Comparison of ENCODE assay signal across 30 cellular contexts in genomic region chrX:115571712-115572111, GRCh38. TPM values are rescaled to one million over a fixed set of nuclear protein-coding genes. Genes with fewer than 3 reads are reported as not detected.
DNase-seq lines count a peak whose midpoint lies in the region; ATAC-seq and TF ChIP-seq lines count a peak whose summit lies in the region.
"Had no signal": no experiment of that assay in that cellular context is flagged by ENCODE, and none has a peak within 500 bp of the region (broad histone marks: within the 10 kb centered on the region; RNA-seq: fewer than 3 reads in every experiment).

No MANE protein-coding gene starts in this region.

- H3K4me1 ChIP-seq in left ventricle myocardium inferior: peaks cover 30% of the 10 kb centered on the region
- peaks cover 0 to 33% (median 7%) of the 10 kb centered on the region in 12 donors for H3K4me1 ChIP-seq in heart left ventricle
- peaks cover 0 to 3% of the 10 kb centered on the region in 2 donors for H3K4me1 ChIP-seq in ascending aorta
- H3K4me1 ChIP-seq: parathyroid adenoma, uterus had no signal

- no peaks in the 10 kb centered on the region for H3K27me3 Mint-ChIP-seq in activated T-helper 1 cell treated with anti-CD3 and anti-CD28 coated beads, Interleukin-12 subunit alpha, Interleukin-12 subunit beta, Interleukin-2, Interleukin-4 antibody, amounts not matched to agents 30 ng/mL and 10 ng/mL and 1 ng/mL, durations not matched to agents 14 hours and 24 hours and 36 hours (ENCODE audit: insufficient read depth)
- H3K27me3 Mint-ChIP-seq: activated naive CD8-positive, alpha-beta T cell treated with anti-CD3 and anti-CD28 coated beads, Interleukin-2, amount 10 ng/mL, durations not matched to agents 7 days and 5 days; CD4-positive, alpha-beta memory T cell; stimulated activated memory B cell treated with anti-CD40 and anti-IgM and Interleukin-4, amounts not matched to agents 10 μg/mL and 1 μg/mL and 100 μg/mL, for 72 hours; T-helper 17 cell had no signal

- H3K4me1 Mint-ChIP-seq in activated T-helper 1 cell treated with anti-CD3 and anti-CD28 coated beads, Interleukin-12 subunit alpha, Interleukin-12 subunit beta, Interleukin-2, Interleukin-4 antibody, amounts not matched to agents 30 ng/mL and 10 ng/mL and 1 ng/mL, durations not matched to agents 14 hours and 24 hours and 36 hours (ENCODE audit: low read depth): no peaks in the 10 kb centered on the region
- H3K4me1 Mint-ChIP-seq: activated naive CD8-positive, alpha-beta T cell treated with anti-CD3 and anti-CD28 coated beads, Interleukin-2, amount 10 ng/mL, durations not matched to agents 7 days and 5 days; CD4-positive, alpha-beta memory T cell; stimulated activated memory B cell treated with anti-CD40 and anti-IgM and Interleukin-4, amounts not matched to agents 10 μg/mL and 1 μg/mL and 100 μg/mL, for 72 hours; T-helper 17 cell had no signal

- intact Hi-C loops in left ventricle myocardium inferior (cut with micrococcal nuclease) (no loop called here), heart left ventricle (cut with DNase I) (no loop called here), ascending aorta (cut with DNase I) (no loop called here)
- intact Hi-C loops in activated T-helper 1 cell treated with anti-CD3 and anti-CD28 coated beads, Interleukin-12 subunit alpha, Interleukin-12 subunit beta, Interleukin-2, Interleukin-4 antibody, amounts not matched to agents 30 ng/mL and 10 ng/mL and 1 ng/mL, durations not matched to agents 14 hours and 24 hours and 36 hours (cut with micrococcal nuclease): no loop called here

- H3K4me3 ChIP-seq in left ventricle myocardium inferior (no peak overlapping the region), heart left ventricle (no peak overlapping the region), ascending aorta (no peak overlapping the region)
- H3K4me3 ChIP-seq: heart right ventricle, lung, uterus had no signal

- no peak for TF ChIP-seq POLR2A in heart left ventricle (IDR thresholded peaks at IDR 0.05)

- DNase-seq in left ventricle myocardium inferior: no peak
- DNase-seq in heart left ventricle: no peak
- no peak for DNase-seq in ascending aorta (ENCODE audit: low spot score in 2 of 2)
- peak; percentile 44 for DNase-seq in kidney tubule cell (ENCODE audit: low spot score)
- DNase-seq in CD1c-positive myeloid dendritic cell (ENCODE audit: extremely low spot score): no peak
- no peak for DNase-seq in ureter (ENCODE audit: low spot score)
- DNase-seq in HK-2 (ENCODE audit: unreplicated experiment): no peak
- no peak for DNase-seq in activated T-helper 1 cell treated with anti-CD3 and anti-CD28 coated beads, Interleukin-12 subunit alpha, Interleukin-12 subunit beta, Interleukin-2, Interleukin-4 antibody, amounts not matched to agents 30 ng/mL and 10 ng/mL and 1 ng/mL, durations not matched to agents 14 hours and 24 hours and 36 hours (ENCODE audit: low spot score)
- DNase-seq: 8988T; activated CD8-positive, alpha-beta memory T cell treated with anti-CD3 and anti-CD28 coated beads for 24 hours; activated effector memory CD4-positive, alpha-beta T cell treated with anti-CD3 and anti-CD28 coated beads, Interleukin-2, amount 50 U/mL, for 16 hours; activated naive CD8-positive, alpha-beta T cell treated with anti-CD3 and anti-CD28 coated beads, Interleukin-2, amount 10 ng/mL, durations not matched to agents 7 days and 5 days; AML-193; CD4-positive, alpha-beta memory T cell; erythroblast; heart right ventricle; KG1; kidney glomerular epithelial cell; NCI-H1436; NCI-H2081 treated with DMSO at 0.1 percent for 48 hours; NCI-H345; NCI-H774; right cardiac atrium; stimulated activated CD4-positive, alpha-beta T cell treated with anti-CD3 and anti-CD28 coated beads, Interleukin-4, amount 100 ng/mL, for 4 hours; T-helper 17 cell; uterus had no signal

- TF ChIP-seq CTCF in left ventricle myocardium inferior (IDR thresholded peaks at IDR 0.05; ENCODE audit: borderline replicate concordance) (no peak), heart left ventricle (IDR thresholded peaks at IDR 0.05) (no peak), ascending aorta (IDR thresholded peaks at IDR 0.05) (no peak)

- peaks cover 6% of the 10 kb centered on the region for H3K36me3 ChIP-seq in left ventricle myocardium inferior
- H3K36me3 ChIP-seq in heart left ventricle: peaks cover 0 to 18% (median 0%) of the 10 kb centered on the region in 9 donors
- no peaks in the 10 kb centered on the region for H3K36me3 ChIP-seq in ascending aorta
- H3K36me3 ChIP-seq: uterus had no signal

- H3K27me3 ChIP-seq in left ventricle myocardium inferior (ENCODE audit: low read depth) (no peaks in the 10 kb centered on the region), heart left ventricle (peaks cover 0 to 4% (median 0%) of the 10 kb centered on the region in 9 donors), ascending aorta (no peaks in the 10 kb centered on the region)
- H3K27me3 ChIP-seq: uterus had no signal

- no peak overlapping the region for H3K27ac Mint-ChIP-seq in activated T-helper 1 cell treated with anti-CD3 and anti-CD28 coated beads, Interleukin-12 subunit alpha, Interleukin-12 subunit beta, Interleukin-2, Interleukin-4 antibody, amounts not matched to agents 30 ng/mL and 10 ng/mL and 1 ng/mL, durations not matched to agents 14 hours and 24 hours and 36 hours
- H3K27ac Mint-ChIP-seq: activated naive CD8-positive, alpha-beta T cell treated with anti-CD3 and anti-CD28 coated beads, Interleukin-2, amount 10 ng/mL, durations not matched to agents 7 days and 5 days; CD4-positive, alpha-beta memory T cell; stimulated activated memory B cell treated with anti-CD40 and anti-IgM and Interleukin-4, amounts not matched to agents 10 μg/mL and 1 μg/mL and 100 μg/mL, for 72 hours; T-helper 17 cell had no signal

- H3K4me3 Mint-ChIP-seq in activated T-helper 1 cell treated with anti-CD3 and anti-CD28 coated beads, Interleukin-12 subunit alpha, Interleukin-12 subunit beta, Interleukin-2, Interleukin-4 antibody, amounts not matched to agents 30 ng/mL and 10 ng/mL and 1 ng/mL, durations not matched to agents 14 hours and 24 hours and 36 hours: no peak overlapping the region
- H3K4me3 Mint-ChIP-seq: activated naive CD8-positive, alpha-beta T cell treated with anti-CD3 and anti-CD28 coated beads, Interleukin-2, amount 10 ng/mL, durations not matched to agents 7 days and 5 days; CD4-positive, alpha-beta memory T cell; stimulated activated memory B cell treated with anti-CD40 and anti-IgM and Interleukin-4, amounts not matched to agents 10 μg/mL and 1 μg/mL and 100 μg/mL, for 72 hours; T-helper 17 cell had no signal

- no peaks in the 10 kb centered on the region for H3K36me3 Mint-ChIP-seq in activated T-helper 1 cell treated with anti-CD3 and anti-CD28 coated beads, Interleukin-12 subunit alpha, Interleukin-12 subunit beta, Interleukin-2, Interleukin-4 antibody, amounts not matched to agents 30 ng/mL and 10 ng/mL and 1 ng/mL, durations not matched to agents 14 hours and 24 hours and 36 hours (ENCODE audit: low read depth)
- H3K36me3 Mint-ChIP-seq: activated naive CD8-positive, alpha-beta T cell treated with anti-CD3 and anti-CD28 coated beads, Interleukin-2, amount 10 ng/mL, durations not matched to agents 7 days and 5 days; CD4-positive, alpha-beta memory T cell; stimulated activated memory B cell treated with anti-CD40 and anti-IgM and Interleukin-4, amounts not matched to agents 10 μg/mL and 1 μg/mL and 100 μg/mL, for 72 hours had no signal

- H3K9me3 Mint-ChIP-seq in activated T-helper 1 cell treated with anti-CD3 and anti-CD28 coated beads, Interleukin-12 subunit alpha, Interleukin-12 subunit beta, Interleukin-2, Interleukin-4 antibody, amounts not matched to agents 30 ng/mL and 10 ng/mL and 1 ng/mL, durations not matched to agents 14 hours and 24 hours and 36 hours: no peaks in the 10 kb centered on the region
- H3K9me3 Mint-ChIP-seq: activated naive CD8-positive, alpha-beta T cell treated with anti-CD3 and anti-CD28 coated beads, Interleukin-2, amount 10 ng/mL, durations not matched to agents 7 days and 5 days; stimulated activated memory B cell treated with anti-CD40 and anti-IgM and Interleukin-4, amounts not matched to agents 10 μg/mL and 1 μg/mL and 100 μg/mL, for 72 hours had no signal

- ATAC-seq in heart left ventricle: no peak
- ATAC-seq: heart right ventricle; right cardiac atrium; SK-N-SH treated with all-trans-retinoic acid at 6 μM for 48 hours; stimulated activated memory B cell treated with anti-CD40 and anti-IgM and Interleukin-4, amounts not matched to agents 10 μg/mL and 1 μg/mL and 100 μg/mL, for 72 hours; T-helper 17 cell had no signal

- peak overlapping the region; percentile 23 for H3K27ac ChIP-seq in left ventricle myocardium inferior (replicated peaks)
- peak overlapping the region in 3 of 12 donors; percentile 34 to 63 (median 56) for H3K27ac ChIP-seq in heart left ventricle
- peak overlapping the region; percentile 75 to 92 for H3K27ac ChIP-seq in ascending aorta
- H3K27ac ChIP-seq: parathyroid adenoma had no signal

- H3K9me3 ChIP-seq in left ventricle myocardium inferior (replicated peaks) (no peaks in the 10 kb centered on the region), heart left ventricle (no peaks in the 10 kb centered on the region), ascending aorta (no peaks in the 10 kb centered on the region)
- H3K9me3 ChIP-seq: heart right ventricle, uterus had no signal

RNA-seq across cellular contexts. Expression of gene PLS3, which starts 10.7 kb away (rescaled TPM):
- total RNA-seq in left ventricle myocardium inferior (42.7 TPM), heart left ventricle (10 to 100 TPM; 33.6 to 61.8 (median 36.6) TPM), ascending aorta (155 TPM), ureter (119 TPM)
- polyA plus RNA-seq in heart left ventricle: 10 to 100 TPM; 17.5 to 42.7 TPM
- 1.4 TPM in 2 replicates for total RNA-seq in activated T-helper 1 cell treated with anti-CD3 and anti-CD28 coated beads, Interleukin-12 subunit alpha, Interleukin-12 subunit beta, Interleukin-2, Interleukin-4 antibody, amounts not matched to agents 30 ng/mL and 10 ng/mL and 1 ng/mL, durations not matched to agents 14 hours and 24 hours and 36 hours

Comparison
In these comparisons a context has a peak if more than half of its experiments do, and no peak if none do; other contexts are left out.
1. RNA of gene PLS3, which starts 10.7 kb away (total RNA-seq): 155 TPM in ascending aorta (single experiment), 119 TPM in ureter (single experiment), 42.7 TPM in left ventricle myocardium inferior (single experiment) and 33.6 to 61.8 TPM in heart left ventricle; 1.4 TPM in activated T-helper 1 cell treated with anti-CD3 and anti-CD28 coated beads, Interleukin-12 subunit alpha, Interleukin-12 subunit beta, Interleukin-2, Interleukin-4 antibody, amounts not matched to agents 30 ng/mL and 10 ng/mL and 1 ng/mL, durations not matched to agents 14 hours and 24 hours and 36 hours; every median in the first group is over 10 times any median in the second.